Comparison of ENCODE assay signal across 8 cellular contexts in genomic region chr22:23281406-23282088, GRCh38.
DNase-seq lines count a peak whose midpoint lies in the region; ATAC-seq and TF ChIP-seq lines count a peak whose summit lies in the region.

No MANE protein-coding gene starts in this region.

- ATAC-seq in GM21723 (IDR thresholded peaks at IDR 0.05; ENCODE audit: unreplicated experiment): no peak

- DNase-seq in 8988T (peak; percentile 83), GM13976 (ENCODE audit: low spot score) (peak; percentile 94), NCI-H2227 (lab: John Stamatoyannopoulos, UW; ENCODE audit: unreplicated experiment) (peak; percentile 79), cerebellar cortex (ENCODE audit: low spot score) (peak; percentile 86), left kidney (ENCODE audit: low read depth, low spot score) (peak; percentile 93)
- DNase-seq in activated CD4-positive, alpha-beta T cell treated with anti-CD3 and anti-CD28 coated beads for 1 hour: peak; percentile 71
- DNase-seq in stimulated activated CD4-positive, alpha-beta T cell treated with anti-CD3 and anti-CD28 coated beads, Interleukin-1b, Interleukin-23, amount 100 ng/mL, for 4 hours (ENCODE audit: low read depth in 2 of 2): peak; percentile 73 to 76

- TF ChIP-seq CTCF in GM13976 (IDR thresholded peaks at IDR 0.05; ENCODE audit: borderline replicate concordance, control extremely low read depth, extremely low read depth, insufficient read depth, missing control alignments): peak; percentile 87

- in situ Hi-C loops in GM13976 (cut with MboI; ENCODE audit: low sequenced_read_pairs, unreplicated experiment): no loop called here
